ENCODE assay signal across 29 cellular contexts in the genomic region with DNA sequence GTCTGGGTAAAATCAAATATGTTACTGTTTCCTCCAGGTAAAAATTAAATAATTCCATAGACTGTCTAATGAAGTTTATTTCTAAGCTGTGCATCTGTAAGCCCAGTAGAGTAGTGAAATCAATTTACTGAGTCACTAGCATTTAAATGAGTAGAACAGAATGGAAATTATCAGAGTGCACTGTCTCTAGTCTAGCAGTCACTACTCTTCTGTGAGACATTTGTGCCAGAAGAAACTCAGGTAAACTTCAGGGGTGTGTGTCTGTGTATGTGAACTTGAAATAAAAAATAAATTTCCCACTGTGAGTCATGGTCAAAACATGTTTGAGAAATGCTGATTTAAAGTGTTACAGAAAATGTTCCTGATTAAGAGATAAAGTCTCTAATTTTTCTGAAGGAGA.
DNase-seq lines count a peak whose midpoint lies in the region; ATAC-seq, FAIRE-seq and TF ChIP-seq lines count a peak whose summit lies in the region.
"Had no signal": no experiment of that assay in that cellular context is flagged by ENCODE, and none has a peak within 500 bp of the region (broad histone marks: within the 10 kb centered on the region; RNA-seq: fewer than 3 reads in every experiment).

No MANE protein-coding gene starts in this region.

- no peak for FAIRE-seq in bronchial epithelial cell (lab: Jason Lieb, UNC)
- no peak for FAIRE-seq in pancreas (lab: Jason Lieb, UNC)
- FAIRE-seq: A549, G401.6 had no signal

- H3K4me3 ChIP-seq in bronchial epithelial cell (ENCODE audit: low read depth, low read length) (no peak overlapping the region), retinal pigment epithelial cell (ENCODE audit: low read length) (no peak overlapping the region), dorsolateral prefrontal cortex (no peak overlapping the region), pancreas (no peak overlapping the region)
- H3K4me3 ChIP-seq: A549, Peyer's patch, SK-N-MC had no signal

- no peaks in the 10 kb centered on the region for H3K9me3 ChIP-seq in pancreas
- H3K9me3 ChIP-seq: A549, Peyer's patch had no signal

- H3K27me3 Mint-ChIP-seq in activated naive CD8-positive, alpha-beta T cell: no peaks in the 10 kb centered on the region
- H3K27me3 Mint-ChIP-seq in activated naive CD8-positive, alpha-beta T cell treated with anti-CD3 and anti-CD28 coated beads for 36 hours: no peaks in the 10 kb centered on the region
- H3K27me3 Mint-ChIP-seq in activated T-helper 17 cell treated with anti-CD3 and anti-CD28 coated beads, Interleukin-2, amount 50 U/mL, for 72 hours: no peaks in the 10 kb centered on the region

- TF ChIP-seq CTCF in bronchial epithelial cell (IDR thresholded peaks at IDR 0.05; ENCODE audit: insufficient read depth, low read length, severe bottlenecking) (no peak), retinal pigment epithelial cell (conservative IDR thresholded peaks at IDR 0.05; ENCODE audit: low read depth, low read length) (no peak), dorsolateral prefrontal cortex (IDR thresholded peaks at IDR 0.05 in 54 of 56, conservative IDR thresholded peaks at IDR 0.05 in 2 of 56; ENCODE audit: low read depth in 1 of 56, partially characterized antibody in 56 of 56) (no peak), pancreas (IDR thresholded peaks at IDR 0.05) (no peak)

- H3K36me3 ChIP-seq in bronchial epithelial cell (ENCODE audit: control insufficient read depth, insufficient read depth, low read length) (no peaks in the 10 kb centered on the region), pancreas (no peaks in the 10 kb centered on the region)
- H3K36me3 ChIP-seq: Peyer's patch had no signal

- peaks cover 3% of the 10 kb centered on the region for H3K4me1 Mint-ChIP-seq in activated naive CD8-positive, alpha-beta T cell (ENCODE audit: low read depth)
- no peaks in the 10 kb centered on the region for H3K4me1 Mint-ChIP-seq in activated naive CD8-positive, alpha-beta T cell treated with anti-CD3 and anti-CD28 coated beads for 36 hours
- no peaks in the 10 kb centered on the region for H3K4me1 Mint-ChIP-seq in activated T-helper 17 cell treated with anti-CD3 and anti-CD28 coated beads, Interleukin-2, amount 50 U/mL, for 72 hours
- H3K4me1 Mint-ChIP-seq: CD4-positive, alpha-beta memory T cell had no signal

- no peak overlapping the region for H3K4me3 Mint-ChIP-seq in activated naive CD8-positive, alpha-beta T cell
- no peak overlapping the region for H3K4me3 Mint-ChIP-seq in activated naive CD8-positive, alpha-beta T cell treated with anti-CD3 and anti-CD28 coated beads for 36 hours
- H3K4me3 Mint-ChIP-seq in activated T-helper 17 cell treated with anti-CD3 and anti-CD28 coated beads, Interleukin-2, amount 50 U/mL, for 72 hours: no peak overlapping the region
- H3K4me3 Mint-ChIP-seq: CD4-positive, alpha-beta memory T cell; H9 had no signal

- intact Hi-C loops in dorsolateral prefrontal cortex (cut with DNase I) (no loop called here), pancreas (cut with DNase I) (no loop called here)

- H3K27me3 ChIP-seq in bronchial epithelial cell (ENCODE audit: control insufficient read depth, insufficient read depth, low read length) (peaks cover 2% of the 10 kb centered on the region), dorsolateral prefrontal cortex (no peaks in the 10 kb centered on the region), pancreas (no peaks in the 10 kb centered on the region)
- H3K27me3 ChIP-seq: Peyer's patch had no signal

- H3K27ac ChIP-seq in dorsolateral prefrontal cortex (no peak overlapping the region), pancreas (no peak overlapping the region)
- H3K27ac ChIP-seq: A549, KMS-11, Peyer's patch, SK-N-MC had no signal

- H3K9me3 Mint-ChIP-seq in activated naive CD8-positive, alpha-beta T cell (ENCODE audit: low read depth): no peaks in the 10 kb centered on the region
- peaks cover 11% of the 10 kb centered on the region for H3K9me3 Mint-ChIP-seq in activated naive CD8-positive, alpha-beta T cell treated with anti-CD3 and anti-CD28 coated beads for 36 hours
- no peaks in the 10 kb centered on the region for H3K9me3 Mint-ChIP-seq in activated T-helper 17 cell treated with anti-CD3 and anti-CD28 coated beads, Interleukin-2, amount 50 U/mL, for 72 hours
- H3K9me3 Mint-ChIP-seq: H9 had no signal

- no peaks in the 10 kb centered on the region for H3K4me1 ChIP-seq in pancreas
- H3K4me1 ChIP-seq: A549, Peyer's patch had no signal

- ATAC-seq in activated T-helper 17 cell treated with anti-CD3 and anti-CD28 coated beads, Interleukin-2, amount 50 U/mL, for 72 hours (replicated peaks): peak; percentile 47
- ATAC-seq in HG02870 (IDR thresholded peaks at IDR 0.05; ENCODE audit: unreplicated experiment) (no peak), pancreas (no peak)
- ATAC-seq: A549 had no signal

- H3K27ac Mint-ChIP-seq in activated naive CD8-positive, alpha-beta T cell: peak overlapping the region; percentile 30
- H3K27ac Mint-ChIP-seq in activated naive CD8-positive, alpha-beta T cell treated with anti-CD3 and anti-CD28 coated beads for 36 hours: no peak overlapping the region
- H3K27ac Mint-ChIP-seq in activated T-helper 17 cell treated with anti-CD3 and anti-CD28 coated beads, Interleukin-2, amount 50 U/mL, for 72 hours: no peak overlapping the region
- H3K27ac Mint-ChIP-seq: CD4-positive, alpha-beta memory T cell; H9 had no signal

- H3K36me3 Mint-ChIP-seq in activated naive CD8-positive, alpha-beta T cell: peaks cover 24% of the 10 kb centered on the region
- H3K36me3 Mint-ChIP-seq in activated naive CD8-positive, alpha-beta T cell treated with anti-CD3 and anti-CD28 coated beads for 36 hours: peaks cover 9% of the 10 kb centered on the region
- peaks cover 10% of the 10 kb centered on the region for H3K36me3 Mint-ChIP-seq in activated T-helper 17 cell treated with anti-CD3 and anti-CD28 coated beads, Interleukin-2, amount 50 U/mL, for 72 hours (ENCODE audit: low read depth)

- DNase-seq in activated naive CD8-positive, alpha-beta T cell treated with anti-CD3 and anti-CD28 coated beads for 36 hours: no peak
- peak; percentile 3 for DNase-seq in bronchial epithelial cell (ENCODE audit: low read depth)
- peak; percentile 14 for DNase-seq in retinal pigment epithelial cell (ENCODE audit: low read depth)
- DNase-seq in dorsolateral prefrontal cortex: no peak
- DNase-seq in pancreas: no peak
- DNase-seq: AML-193; C1 segment of cervical spinal cord; CD4-positive, alpha-beta memory T cell; COR-L47; DMS53; H9; IMR-90; MM.1S; NCI-H1092; NCI-H1417 treated with DMSO at 0.1 percent for 48 hours; NCI-H1694 treated with DMSO at 0.1 percent for 48 hours; NCI-H2081; NCI-H2227 treated with DMSO at 0.1 percent for 48 hours; NCI-H510A; NCI-H69; Peyer's patch; SIG-M5 had no signal

Comparison
In these comparisons a context has a peak if more than half of its experiments do, and no peak if none do; other contexts are left out.
1. DNase-seq: peak in bronchial epithelial cell (single experiment) and retinal pigment epithelial cell (single experiment); none in activated naive CD8-positive, alpha-beta T cell treated with anti-CD3 and anti-CD28 coated beads for 36 hours (single experiment), dorsolateral prefrontal cortex (0 of 10) and pancreas (0 of 6).